Comparison of ENCODE assay signal across 1 cellular context in the genomic region with DNA sequence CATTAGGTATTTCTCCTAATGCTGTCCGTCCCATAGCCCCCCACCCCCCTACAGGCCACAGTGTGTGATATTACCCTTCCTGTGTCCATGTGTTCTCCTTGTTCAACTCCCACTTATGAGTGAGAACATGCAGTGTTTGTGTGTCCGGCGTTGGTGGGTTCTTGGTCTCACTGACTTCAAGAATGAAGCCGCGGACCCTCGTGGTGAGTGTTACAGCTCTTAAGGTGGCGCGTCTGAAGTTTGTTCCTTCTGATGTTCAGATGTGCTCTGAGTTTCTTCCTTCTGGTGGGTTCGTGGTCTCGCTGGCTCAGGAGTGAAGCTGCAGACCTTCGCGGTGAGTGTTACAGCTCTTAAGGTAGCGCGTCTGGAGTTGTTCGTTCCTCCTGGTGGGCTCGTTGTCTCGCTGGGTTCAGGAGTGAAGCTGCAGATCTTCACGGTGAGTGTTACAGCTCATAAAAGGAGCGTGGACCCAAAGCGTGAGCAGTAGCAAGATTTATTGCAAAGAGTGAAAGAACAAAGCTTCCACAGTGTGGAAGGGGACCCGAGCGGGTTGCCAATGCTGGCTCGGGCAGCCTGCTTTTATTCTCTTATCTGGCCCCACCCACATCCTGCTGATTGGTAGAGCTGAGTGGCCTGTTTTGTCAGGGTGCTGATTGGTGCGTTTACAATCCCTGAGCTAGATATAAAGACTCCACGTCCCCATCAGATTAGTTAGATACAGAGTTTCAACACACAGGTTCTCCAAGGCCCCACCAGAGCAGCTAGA.
TF ChIP-seq lines count a peak whose summit lies in the region.
"Not testable (repeated sequence)": the region's sequence is repeated elsewhere in the genome, so short reads cannot be mapped to it uniquely, and the experiment has no call there.

No MANE protein-coding gene starts in this region.

TF ChIP-seq in HepG2, 621 proteins besides CTCF, POLR2A, EP300 and RAD21 (continued from another document and continues in another):
- TF ChIP-seq, protein P1, sequence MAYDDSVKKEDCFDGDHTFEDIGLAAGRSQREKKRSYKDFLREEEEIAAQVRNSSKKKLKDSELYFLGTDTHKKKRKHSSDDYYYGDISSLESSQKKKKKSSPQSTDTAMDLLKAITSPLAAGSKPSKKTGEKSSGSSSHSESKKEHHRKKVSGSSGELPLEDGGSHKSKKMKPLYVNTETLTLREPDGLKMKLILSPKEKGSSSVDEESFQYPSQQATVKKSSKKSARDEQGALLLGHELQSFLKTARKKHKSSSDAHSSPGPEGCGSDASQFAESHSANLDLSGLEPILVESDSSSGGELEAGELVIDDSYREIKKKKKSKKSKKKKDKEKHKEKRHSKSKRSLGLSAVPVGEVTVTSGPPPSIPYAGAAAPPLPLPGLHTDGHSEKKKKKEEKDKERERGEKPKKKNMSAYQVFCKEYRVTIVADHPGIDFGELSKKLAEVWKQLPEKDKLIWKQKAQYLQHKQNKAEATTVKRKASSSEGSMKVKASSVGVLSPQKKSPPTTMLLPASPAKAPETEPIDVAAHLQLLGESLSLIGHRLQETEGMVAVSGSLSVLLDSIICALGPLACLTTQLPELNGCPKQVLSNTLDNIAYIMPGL (CRISPR knock-in tag; IDR thresholded peaks at IDR 0.05; ENCODE audit: borderline replicate concordance in 1 of 2, low read depth in 1 of 2) = peak; percentile 78 to 93; a peak in 3 of 4 replicates
- peak; percentile 93 for TF ChIP-seq SOX13 (IDR thresholded peaks at IDR 0.05)
- TF ChIP-seq SOX13 (CRISPR knock-in tag; conservative IDR thresholded peaks at IDR 0.05 in 1 of 2, IDR thresholded peaks at IDR 0.05 in 1 of 2) = peak; percentile 19 to 71; a peak in 2 of 4 replicates
- peak; percentile 98; the same call in 1 of the 2 replicates for TF ChIP-seq SRY (CRISPR knock-in tag; IDR thresholded peaks at IDR 0.05)
- TF ChIP-seq ELF3 (CRISPR knock-in tag; IDR thresholded peaks at IDR 0.05) = peak; percentile 86
- peak; percentile 41; the same call in 1 of the 2 replicates for TF ChIP-seq ZBTB7B (CRISPR knock-in tag; IDR thresholded peaks at IDR 0.05)
- TF ChIP-seq, protein P2, sequence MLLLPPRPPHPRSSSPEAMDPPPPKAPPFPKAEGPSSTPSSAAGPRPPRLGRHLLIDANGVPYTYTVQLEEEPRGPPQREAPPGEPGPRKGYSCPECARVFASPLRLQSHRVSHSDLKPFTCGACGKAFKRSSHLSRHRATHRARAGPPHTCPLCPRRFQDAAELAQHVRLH (CRISPR knock-in tag; IDR thresholded peaks at IDR 0.05; ENCODE audit: borderline replicate concordance, low read depth) = peak; percentile 66; the same call in 1 of the 2 replicates
- TF ChIP-seq ZNF570 (CRISPR knock-in tag; IDR thresholded peaks at IDR 0.05; ENCODE audit: borderline replicate concordance) = peak; percentile 75
- TF ChIP-seq, protein P3, sequence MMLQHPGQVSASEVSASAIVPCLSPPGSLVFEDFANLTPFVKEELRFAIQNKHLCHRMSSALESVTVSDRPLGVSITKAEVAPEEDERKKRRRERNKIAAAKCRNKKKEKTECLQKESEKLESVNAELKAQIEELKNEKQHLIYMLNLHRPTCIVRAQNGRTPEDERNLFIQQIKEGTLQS (CRISPR knock-in tag; IDR thresholded peaks at IDR 0.05) = peak; percentile 77
- peak; percentile 89; the same call in 1 of the 2 replicates for TF ChIP-seq ARNT2 (CRISPR knock-in tag; IDR thresholded peaks at IDR 0.05; ENCODE audit: low read depth)
- TF ChIP-seq, protein P4, sequence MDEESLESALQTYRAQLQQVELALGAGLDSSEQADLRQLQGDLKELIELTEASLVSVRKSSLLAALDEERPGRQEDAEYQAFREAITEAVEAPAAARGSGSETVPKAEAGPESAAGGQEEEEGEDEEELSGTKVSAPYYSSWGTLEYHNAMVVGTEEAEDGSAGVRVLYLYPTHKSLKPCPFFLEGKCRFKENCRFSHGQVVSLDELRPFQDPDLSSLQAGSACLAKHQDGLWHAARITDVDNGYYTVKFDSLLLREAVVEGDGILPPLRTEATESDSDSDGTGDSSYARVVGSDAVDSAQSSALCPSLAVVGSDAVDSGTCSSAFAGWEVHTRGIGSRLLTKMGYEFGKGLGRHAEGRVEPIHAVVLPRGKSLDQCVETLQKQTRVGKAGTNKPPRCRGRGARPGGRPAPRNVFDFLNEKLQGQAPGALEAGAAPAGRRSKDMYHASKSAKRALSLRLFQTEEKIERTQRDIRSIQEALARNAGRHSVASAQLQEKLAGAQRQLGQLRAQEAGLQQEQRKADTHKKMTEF (CRISPR knock-in tag; IDR thresholded peaks at IDR 0.05) = peak; percentile 93
- TF ChIP-seq KMT2B (CRISPR knock-in tag; IDR thresholded peaks at IDR 0.05) = 0 out of 2 replicates have a peak, but pooled peaks have one; percentile 53
- TF ChIP-seq ZNF329 (CRISPR knock-in tag; IDR thresholded peaks at IDR 0.05; ENCODE audit: low read depth) = peak; percentile 83
- TF ChIP-seq ZNF891 (CRISPR knock-in tag; IDR thresholded peaks at IDR 0.05) = peak; percentile 82; the same call in 1 of the 2 replicates
- TF ChIP-seq HMG20B (CRISPR knock-in tag; conservative IDR thresholded peaks at IDR 0.05) = peak; percentile 38; the same call in 1 of the 2 replicates
- TF ChIP-seq, protein P5, sequence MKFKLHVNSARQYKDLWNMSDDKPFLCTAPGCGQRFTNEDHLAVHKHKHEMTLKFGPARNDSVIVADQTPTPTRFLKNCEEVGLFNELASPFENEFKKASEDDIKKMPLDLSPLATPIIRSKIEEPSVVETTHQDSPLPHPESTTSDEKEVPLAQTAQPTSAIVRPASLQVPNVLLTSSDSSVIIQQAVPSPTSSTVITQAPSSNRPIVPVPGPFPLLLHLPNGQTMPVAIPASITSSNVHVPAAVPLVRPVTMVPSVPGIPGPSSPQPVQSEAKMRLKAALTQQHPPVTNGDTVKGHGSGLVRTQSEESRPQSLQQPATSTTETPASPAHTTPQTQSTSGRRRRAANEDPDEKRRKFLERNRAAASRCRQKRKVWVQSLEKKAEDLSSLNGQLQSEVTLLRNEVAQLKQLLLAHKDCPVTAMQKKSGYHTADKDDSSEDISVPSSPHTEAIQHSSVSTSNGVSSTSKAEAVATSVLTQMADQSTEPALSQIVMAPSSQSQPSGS (CRISPR knock-in tag; IDR thresholded peaks at IDR 0.05) = peak; percentile 44; the same call in 1 of the 2 replicates
- TF ChIP-seq, protein P6, sequence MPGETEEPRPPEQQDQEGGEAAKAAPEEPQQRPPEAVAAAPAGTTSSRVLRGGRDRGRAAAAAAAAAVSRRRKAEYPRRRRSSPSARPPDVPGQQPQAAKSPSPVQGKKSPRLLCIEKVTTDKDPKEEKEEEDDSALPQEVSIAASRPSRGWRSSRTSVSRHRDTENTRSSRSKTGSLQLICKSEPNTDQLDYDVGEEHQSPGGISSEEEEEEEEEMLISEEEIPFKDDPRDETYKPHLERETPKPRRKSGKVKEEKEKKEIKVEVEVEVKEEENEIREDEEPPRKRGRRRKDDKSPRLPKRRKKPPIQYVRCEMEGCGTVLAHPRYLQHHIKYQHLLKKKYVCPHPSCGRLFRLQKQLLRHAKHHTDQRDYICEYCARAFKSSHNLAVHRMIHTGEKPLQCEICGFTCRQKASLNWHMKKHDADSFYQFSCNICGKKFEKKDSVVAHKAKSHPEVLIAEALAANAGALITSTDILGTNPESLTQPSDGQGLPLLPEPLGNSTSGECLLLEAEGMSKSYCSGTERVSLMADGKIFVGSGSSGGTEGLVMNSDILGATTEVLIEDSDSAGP (CRISPR knock-in tag; IDR thresholded peaks at IDR 0.05; ENCODE audit: borderline replicate concordance) = peak; percentile 78; the same call in 1 of the 2 replicates
- TF ChIP-seq, protein P7, sequence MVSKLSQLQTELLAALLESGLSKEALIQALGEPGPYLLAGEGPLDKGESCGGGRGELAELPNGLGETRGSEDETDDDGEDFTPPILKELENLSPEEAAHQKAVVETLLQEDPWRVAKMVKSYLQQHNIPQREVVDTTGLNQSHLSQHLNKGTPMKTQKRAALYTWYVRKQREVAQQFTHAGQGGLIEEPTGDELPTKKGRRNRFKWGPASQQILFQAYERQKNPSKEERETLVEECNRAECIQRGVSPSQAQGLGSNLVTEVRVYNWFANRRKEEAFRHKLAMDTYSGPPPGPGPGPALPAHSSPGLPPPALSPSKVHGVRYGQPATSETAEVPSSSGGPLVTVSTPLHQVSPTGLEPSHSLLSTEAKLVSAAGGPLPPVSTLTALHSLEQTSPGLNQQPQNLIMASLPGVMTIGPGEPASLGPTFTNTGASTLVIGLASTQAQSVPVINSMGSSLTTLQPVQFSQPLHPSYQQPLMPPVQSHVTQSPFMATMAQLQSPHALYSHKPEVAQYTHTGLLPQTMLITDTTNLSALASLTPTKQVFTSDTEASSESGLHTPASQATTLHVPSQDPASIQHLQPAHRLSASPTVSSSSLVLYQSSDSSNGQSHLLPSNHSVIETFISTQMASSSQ (IDR thresholded peaks at IDR 0.05; ENCODE audit: low read depth) = not testable (repeated sequence)
- TF ChIP-seq, protein P7 (CRISPR knock-in tag; IDR thresholded peaks at IDR 0.05; ENCODE audit: borderline replicate concordance) = peak; percentile 86; the same call in 1 of the 2 replicates
- peak; percentile 60; the same call in 1 of the 2 replicates for TF ChIP-seq ELF1 (CRISPR knock-in tag; IDR thresholded peaks at IDR 0.05)
- peak; percentile 99 for TF ChIP-seq SMYD3 (CRISPR knock-in tag; IDR thresholded peaks at IDR 0.05)
- TF ChIP-seq CBX1 (IDR thresholded peaks at IDR 0.05; ENCODE audit: low read depth) = peak; percentile 99
- TF ChIP-seq TGIF2 (CRISPR knock-in tag; IDR thresholded peaks at IDR 0.05) = peak; percentile 85
- TF ChIP-seq, protein P8, sequence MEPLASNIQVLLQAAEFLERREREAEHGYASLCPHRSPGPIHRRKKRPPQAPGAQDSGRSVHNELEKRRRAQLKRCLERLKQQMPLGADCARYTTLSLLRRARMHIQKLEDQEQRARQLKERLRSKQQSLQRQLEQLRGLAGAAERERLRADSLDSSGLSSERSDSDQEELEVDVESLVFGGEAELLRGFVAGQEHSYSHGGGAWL (CRISPR knock-in tag; IDR thresholded peaks at IDR 0.05) = peak; percentile 84; the same call in 1 of the 2 replicates
- TF ChIP-seq GFI1 (CRISPR knock-in tag; IDR thresholded peaks at IDR 0.05; ENCODE audit: borderline replicate concordance) = peak; percentile 94
- TF ChIP-seq ZEB1 (IDR thresholded peaks at IDR 0.05; ENCODE audit: insufficient replicate concordance, low read depth) = peak; percentile 96
- peak; percentile 89; the same call in 1 of the 2 replicates for TF ChIP-seq ZNF124 (CRISPR knock-in tag; IDR thresholded peaks at IDR 0.05)
- TF ChIP-seq SRSF1 (optimal IDR thresholded peaks at IDR 0.05; ENCODE audit: low read depth, low read length) = peak; percentile 20
- TF ChIP-seq ZNF510 (CRISPR knock-in tag; IDR thresholded peaks at IDR 0.05; ENCODE audit: low read depth) = peak; percentile 71; the same call in 1 of the 2 replicates
- not testable (repeated sequence) for TF ChIP-seq TCF12 (IDR thresholded peaks at IDR 0.05)
- TF ChIP-seq TCF12 (CRISPR knock-in tag; IDR thresholded peaks at IDR 0.05) = peak; percentile 89; the same call in 1 of the 2 replicates
- TF ChIP-seq, protein P9, sequence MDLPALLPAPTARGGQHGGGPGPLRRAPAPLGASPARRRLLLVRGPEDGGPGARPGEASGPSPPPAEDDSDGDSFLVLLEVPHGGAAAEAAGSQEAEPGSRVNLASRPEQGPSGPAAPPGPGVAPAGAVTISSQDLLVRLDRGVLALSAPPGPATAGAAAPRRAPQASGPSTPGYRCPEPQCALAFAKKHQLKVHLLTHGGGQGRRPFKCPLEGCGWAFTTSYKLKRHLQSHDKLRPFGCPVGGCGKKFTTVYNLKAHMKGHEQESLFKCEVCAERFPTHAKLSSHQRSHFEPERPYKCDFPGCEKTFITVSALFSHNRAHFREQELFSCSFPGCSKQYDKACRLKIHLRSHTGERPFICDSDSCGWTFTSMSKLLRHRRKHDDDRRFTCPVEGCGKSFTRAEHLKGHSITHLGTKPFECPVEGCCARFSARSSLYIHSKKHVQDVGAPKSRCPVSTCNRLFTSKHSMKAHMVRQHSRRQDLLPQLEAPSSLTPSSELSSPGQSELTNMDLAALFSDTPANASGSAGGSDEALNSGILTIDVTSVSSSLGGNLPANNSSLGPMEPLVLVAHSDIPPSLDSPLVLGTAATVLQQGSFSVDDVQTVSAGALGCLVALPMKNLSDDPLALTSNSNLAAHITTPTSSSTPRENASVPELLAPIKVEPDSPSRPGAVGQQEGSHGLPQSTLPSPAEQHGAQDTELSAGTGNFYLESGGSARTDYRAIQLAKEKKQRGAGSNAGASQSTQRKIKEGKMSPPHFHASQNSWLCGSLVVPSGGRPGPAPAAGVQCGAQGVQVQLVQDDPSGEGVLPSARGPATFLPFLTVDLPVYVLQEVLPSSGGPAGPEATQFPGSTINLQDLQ (CRISPR knock-in tag; IDR thresholded peaks at IDR 0.05) = peak; percentile 75; the same call in 1 of the 2 replicates
- peak; percentile 88; the same call in 1 of the 2 replicates for TF ChIP-seq KDM1A (CRISPR knock-in tag; IDR thresholded peaks at IDR 0.05)
- TF ChIP-seq, protein P10, sequence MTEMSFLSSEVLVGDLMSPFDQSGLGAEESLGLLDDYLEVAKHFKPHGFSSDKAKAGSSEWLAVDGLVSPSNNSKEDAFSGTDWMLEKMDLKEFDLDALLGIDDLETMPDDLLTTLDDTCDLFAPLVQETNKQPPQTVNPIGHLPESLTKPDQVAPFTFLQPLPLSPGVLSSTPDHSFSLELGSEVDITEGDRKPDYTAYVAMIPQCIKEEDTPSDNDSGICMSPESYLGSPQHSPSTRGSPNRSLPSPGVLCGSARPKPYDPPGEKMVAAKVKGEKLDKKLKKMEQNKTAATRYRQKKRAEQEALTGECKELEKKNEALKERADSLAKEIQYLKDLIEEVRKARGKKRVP (CRISPR knock-in tag; IDR thresholded peaks at IDR 0.05) = peak; percentile 67 to 74
- TF ChIP-seq KDM3A (CRISPR knock-in tag; IDR thresholded peaks at IDR 0.05; ENCODE audit: low read depth) = peak; percentile 80
- TF ChIP-seq ZNF350 (CRISPR knock-in tag; IDR thresholded peaks at IDR 0.05; ENCODE audit: borderline replicate concordance, low read depth) = peak; percentile 94
- peak; percentile 4; the same call in 1 of the 2 replicates for TF ChIP-seq BHLHE40 (IDR thresholded peaks at IDR 0.05; ENCODE audit: low read length)
- TF ChIP-seq, protein P11, sequence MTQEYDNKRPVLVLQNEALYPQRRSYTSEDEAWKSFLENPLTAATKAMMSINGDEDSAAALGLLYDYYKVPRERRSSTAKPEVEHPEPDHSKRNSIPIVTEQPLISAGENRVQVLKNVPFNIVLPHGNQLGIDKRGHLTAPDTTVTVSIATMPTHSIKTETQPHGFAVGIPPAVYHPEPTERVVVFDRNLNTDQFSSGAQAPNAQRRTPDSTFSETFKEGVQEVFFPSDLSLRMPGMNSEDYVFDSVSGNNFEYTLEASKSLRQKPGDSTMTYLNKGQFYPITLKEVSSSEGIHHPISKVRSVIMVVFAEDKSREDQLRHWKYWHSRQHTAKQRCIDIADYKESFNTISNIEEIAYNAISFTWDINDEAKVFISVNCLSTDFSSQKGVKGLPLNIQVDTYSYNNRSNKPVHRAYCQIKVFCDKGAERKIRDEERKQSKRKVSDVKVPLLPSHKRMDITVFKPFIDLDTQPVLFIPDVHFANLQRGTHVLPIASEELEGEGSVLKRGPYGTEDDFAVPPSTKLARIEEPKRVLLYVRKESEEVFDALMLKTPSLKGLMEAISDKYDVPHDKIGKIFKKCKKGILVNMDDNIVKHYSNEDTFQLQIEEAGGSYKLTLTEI (CRISPR knock-in tag; conservative IDR thresholded peaks at IDR 0.05) = peak; percentile 52; the same call in 1 of the 2 replicates
